ENCODE assay signal across 2 cellular contexts in the genomic region with DNA sequence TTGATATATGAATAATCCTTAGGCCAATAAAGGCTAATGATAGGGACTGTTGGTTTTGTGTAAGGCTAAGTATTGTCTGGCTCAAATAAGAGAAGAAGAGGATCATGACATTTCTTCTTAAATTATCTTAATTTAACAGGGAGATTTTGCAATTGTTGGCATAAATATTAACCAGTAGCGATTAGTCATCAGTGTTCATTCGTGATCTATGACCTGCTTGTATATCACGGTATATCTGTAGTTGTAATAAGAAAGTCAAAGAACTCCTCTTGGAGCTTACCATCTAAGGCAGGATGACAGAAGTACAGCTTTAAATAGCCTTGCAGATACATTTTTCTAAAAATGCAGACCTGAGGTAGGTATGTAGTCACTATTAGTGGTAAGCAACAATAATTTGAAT.
TF ChIP-seq lines count a peak whose summit lies in the region.

No MANE protein-coding gene starts in this region.

TF ChIP-seq in IMR-90, 13 proteins besides CTCF, POLR2A, EP300 and RAD21:
- TF ChIP-seq, protein P1, sequence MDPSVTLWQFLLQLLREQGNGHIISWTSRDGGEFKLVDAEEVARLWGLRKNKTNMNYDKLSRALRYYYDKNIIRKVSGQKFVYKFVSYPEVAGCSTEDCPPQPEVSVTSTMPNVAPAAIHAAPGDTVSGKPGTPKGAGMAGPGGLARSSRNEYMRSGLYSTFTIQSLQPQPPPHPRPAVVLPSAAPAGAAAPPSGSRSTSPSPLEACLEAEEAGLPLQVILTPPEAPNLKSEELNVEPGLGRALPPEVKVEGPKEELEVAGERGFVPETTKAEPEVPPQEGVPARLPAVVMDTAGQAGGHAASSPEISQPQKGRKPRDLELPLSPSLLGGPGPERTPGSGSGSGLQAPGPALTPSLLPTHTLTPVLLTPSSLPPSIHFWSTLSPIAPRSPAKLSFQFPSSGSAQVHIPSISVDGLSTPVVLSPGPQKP (IDR thresholded peaks at IDR 0.05; ENCODE audit: borderline replicate concordance, low read depth, low read length), result no peak
- TF ChIP-seq CHD1 (IDR thresholded peaks at IDR 0.05; ENCODE audit: low read depth, low read length) (no peak), MAFK (IDR thresholded peaks at IDR 0.05; ENCODE audit: low read depth, low read length) (no peak), RFX5 (IDR thresholded peaks at IDR 0.05; ENCODE audit: low read depth, low read length) (no peak), NFE2L2 (IDR thresholded peaks at IDR 0.05; ENCODE audit: low read depth, low read length) (no peak), MXI1 (IDR thresholded peaks at IDR 0.05; ENCODE audit: borderline replicate concordance, low read depth, low read length) (no peak), MAZ (IDR thresholded peaks at IDR 0.05; ENCODE audit: borderline replicate concordance, low read depth, low read length) (no peak), SMC3 (IDR thresholded peaks at IDR 0.05; ENCODE audit: low read depth, low read length) (no peak), BHLHE40 (IDR thresholded peaks at IDR 0.05; ENCODE audit: low read depth, low read length) (no peak), RCOR1 (IDR thresholded peaks at IDR 0.05; ENCODE audit: insufficient replicate concordance, low read length) (no peak), CEBPB (IDR thresholded peaks at IDR 0.05; ENCODE audit: low read depth, low read length) (no peak), FOS (IDR thresholded peaks at IDR 0.05; ENCODE audit: low read depth, low read length) (no peak)
- TF ChIP-seq, protein P2, sequence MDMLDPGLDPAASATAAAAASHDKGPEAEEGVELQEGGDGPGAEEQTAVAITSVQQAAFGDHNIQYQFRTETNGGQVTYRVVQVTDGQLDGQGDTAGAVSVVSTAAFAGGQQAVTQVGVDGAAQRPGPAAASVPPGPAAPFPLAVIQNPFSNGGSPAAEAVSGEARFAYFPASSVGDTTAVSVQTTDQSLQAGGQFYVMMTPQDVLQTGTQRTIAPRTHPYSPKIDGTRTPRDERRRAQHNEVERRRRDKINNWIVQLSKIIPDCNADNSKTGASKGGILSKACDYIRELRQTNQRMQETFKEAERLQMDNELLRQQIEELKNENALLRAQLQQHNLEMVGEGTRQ (IDR thresholded peaks at IDR 0.05; ENCODE audit: low read depth, low read length), result no peak

TF ChIP-seq in HEK293T, 16 proteins besides CTCF, POLR2A, EP300 and RAD21:
- TF ChIP-seq ARNT (IDR thresholded peaks at IDR 0.05), result no peak
- TF ChIP-seq LEF1 (IDR thresholded peaks at IDR 0.05; ENCODE audit: borderline replicate concordance), result no peak
- TF ChIP-seq ZNF384 (IDR thresholded peaks at IDR 0.05), result no peak
- no peak for TF ChIP-seq ELF4 (IDR thresholded peaks at IDR 0.05)
- no peak for TF ChIP-seq FOXK2 (IDR thresholded peaks at IDR 0.05)
- TF ChIP-seq FOXM1 (IDR thresholded peaks at IDR 0.05; ENCODE audit: borderline replicate concordance), result no peak
- no peak for TF ChIP-seq SP1 (IDR thresholded peaks at IDR 0.05)
- no peak for TF ChIP-seq PKNOX1 (IDR thresholded peaks at IDR 0.05)
- TF ChIP-seq FOXA1 (IDR thresholded peaks at IDR 0.05), result no peak
- TF ChIP-seq CTBP1 (IDR thresholded peaks at IDR 0.05; ENCODE audit: borderline replicate concordance), result no peak
- TF ChIP-seq HDGF (IDR thresholded peaks at IDR 0.05; ENCODE audit: borderline replicate concordance), result no peak
- no peak for TF ChIP-seq TARDBP (IDR thresholded peaks at IDR 0.05)
- TF ChIP-seq NFRKB (IDR thresholded peaks at IDR 0.05), result no peak
